ENCODE assay signal across 13 cellular contexts in genomic region chr3:170259853-170260386, GRCh38.
"Had no signal": no experiment of that assay in that cellular context is flagged by ENCODE, and none has a peak within 500 bp of the region (broad histone marks: within the 10 kb centered on the region; RNA-seq: fewer than 3 reads in every experiment).

No MANE protein-coding gene starts in this region.

- H3K27ac ChIP-seq: colonic mucosa, left lung, prostate gland, transverse colon had no signal

- DNase-seq: activated CD8-positive, alpha-beta memory T cell treated with anti-CD3 and anti-CD28 coated beads for 24 hours; colonic mucosa; esophagus squamous epithelium; hippocampal formation; kidney; left lung; mammary epithelial cell; stimulated activated CD4-positive, alpha-beta T cell treated with anti-CD3 and anti-CD28 coated beads, Interleukin-1b, Interleukin-23, amount 100 ng/mL, for 48 hours; substantia nigra; transverse colon had no signal

- H3K4me1 Mint-ChIP-seq: neural crest cell had no signal

- H3K4me3 ChIP-seq: colonic mucosa, esophagus squamous epithelium, left lung, prostate gland, transverse colon had no signal

- H3K4me3 Mint-ChIP-seq: neural crest cell had no signal

- H3K36me3 ChIP-seq: colonic mucosa, prostate gland had no signal

- H3K9me3 ChIP-seq: colonic mucosa, left lung, prostate gland, transverse colon had no signal

- H3K4me1 ChIP-seq: colonic mucosa, left lung, prostate gland, transverse colon had no signal

- ATAC-seq: left lung, sciatic nerve had no signal

- H3K27me3 ChIP-seq: colonic mucosa, esophagus squamous epithelium, left lung, transverse colon had no signal
